14 cellular contexts compared by ENCODE assay signal in genomic region chr4:11439836-11440235, GRCh38. TPM values are rescaled to one million over a fixed set of nuclear protein-coding genes. Genes with fewer than 3 reads are reported as not detected.
"Had no signal": no experiment of that assay in that cellular context is flagged by ENCODE, and none has a peak within 500 bp of the region (broad histone marks: within the 10 kb centered on the region; RNA-seq: fewer than 3 reads in every experiment).

No MANE protein-coding gene starts in this region.

- H3K9me3 ChIP-seq: ovary had no signal

- H3K4me3 ChIP-seq: ovary had no signal

- DNase-seq: activated CD4-positive, alpha-beta T cell treated with anti-CD3 and anti-CD28 coated beads for 1 hour; activated CD4-positive, alpha-beta T cell treated with anti-CD3 and anti-CD28 coated beads, Interleukin-2, amount 50 U/mL, for 48 hours; activated CD8-positive, alpha-beta memory T cell treated with anti-CD3 and anti-CD28 coated beads, Interleukin-2, amount 10 ng/mL, durations not matched to agents 7 days and 5 days; activated effector memory CD4-positive, alpha-beta T cell treated with anti-CD3 and anti-CD28 coated beads, Interleukin-2, amount 50 U/mL, for 16 hours; activated T-cell treated with anti-CD3 and anti-CD28 coated beads, Interleukin-2, amount 50 U/mL, for 4 hours; amygdala; erythroblast; glutamatergic neuron; mesenchymal stem cell; ovary; small intestine; SW 1271; trophoblast cell had no signal

- H3K36me3 ChIP-seq: ovary had no signal

- H3K27ac ChIP-seq: ovary had no signal

- ATAC-seq: activated CD8-positive, alpha-beta memory T cell treated with anti-CD3 and anti-CD28 coated beads, Interleukin-2, amount 10 ng/mL, durations not matched to agents 7 days and 5 days; activated naive CD4-positive, alpha-beta T cell treated with anti-CD3 and anti-CD28 coated beads, Interleukin-2, amount 50 U/mL, for 72 hours; activated T-cell treated with anti-CD3 and anti-CD28 coated beads, Interleukin-2, amount 50 U/mL, for 4 hours had no signal

- H3K27me3 ChIP-seq: ovary had no signal

RNA-seq across cellular contexts. Expression of gene HS3ST1, which starts 11.1 kb away (rescaled TPM):
- total RNA-seq: activated naive CD4-positive, alpha-beta T cell treated with anti-CD3 and anti-CD28 coated beads, Interleukin-2, amount 50 U/mL, for 72 hours had no signal
